In the genomic region with DNA sequence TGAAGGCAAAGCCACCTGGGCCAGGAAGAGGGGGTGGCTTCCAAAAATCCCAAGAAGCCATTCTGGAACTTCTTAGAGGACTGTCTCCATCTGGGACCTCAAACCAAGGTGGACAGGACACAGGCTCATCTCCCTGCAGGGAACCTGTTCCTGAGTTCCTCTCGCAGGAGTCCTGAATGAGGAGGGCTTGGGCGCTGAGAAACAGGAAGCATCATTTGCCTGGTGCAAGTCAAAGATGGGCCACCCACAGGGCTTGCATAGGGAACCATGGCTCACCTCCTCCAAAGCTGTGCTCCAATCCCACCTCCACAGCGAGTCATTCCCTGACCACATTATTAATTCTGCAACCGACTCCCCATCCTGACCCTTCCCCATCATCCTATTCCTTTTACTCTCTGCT, we compare ENCODE assay signal across 24 cellular contexts.
"Had no signal": no experiment of that assay in that cellular context is flagged by ENCODE, and none has a peak within 500 bp of the region (broad histone marks: within the 10 kb centered on the region; RNA-seq: fewer than 3 reads in every experiment).

No MANE protein-coding gene starts in this region.

- DNase-seq: activated B cell treated with CpG ODN at 0.5 μM for 24 hours; activated CD4-positive, alpha-beta T cell treated with anti-CD3 and anti-CD28 coated beads for 1 hour; activated CD4-positive, alpha-beta T cell treated with anti-CD3 and anti-CD28 coated beads, Interleukin-2, amount 10 ng/mL, durations not matched to agents 24 days and 14 days; activated CD4-positive, alpha-beta T cell treated with anti-CD3 and anti-CD28 coated beads, Interleukin-2, amount 50 U/mL, for 48 hours; activated CD8-positive, alpha-beta memory T cell treated with anti-CD3 and anti-CD28 coated beads, Interleukin-2, amount 10 ng/mL, durations not matched to agents 7 days and 5 days; activated gamma-delta T cell; activated naive CD4-positive, alpha-beta T cell treated with anti-CD3 and anti-CD28 coated beads, Interleukin-2, amount 10 ng/mL, durations not matched to agents 7 days and 5 days; activated T-cell treated with anti-CD3 and anti-CD28 coated beads for 4 hours; activated T-cell treated with anti-CD3 and anti-CD28 coated beads, Interleukin-2, amount 50 U/mL, for 48 hours; body of pancreas; MG63; NCI-H1105; NCI-H1436; NCI-H1694 treated with DMSO at 0.1 percent for 48 hours; NCI-H2029 treated with DMSO at 0.1 percent for 48 hours; NCI-H510A treated with DMSO at 0.1 percent for 48 hours; NK-92 treated with Interleukin-12 subunit alpha and Interleukin-12 subunit beta, amount 100 ng/mL, for 24 hours; Peyer's patch; SHP77 had no signal

- H3K27ac ChIP-seq: ascending aorta, body of pancreas, Peyer's patch, RWPE1, SJSA1 had no signal

- H3K27me3 ChIP-seq: ascending aorta, body of pancreas, Peyer's patch had no signal

- ATAC-seq: activated CD8-positive, alpha-beta memory T cell treated with anti-CD3 and anti-CD28 coated beads, Interleukin-2, amount 10 ng/mL, durations not matched to agents 7 days and 5 days; activated T-helper 17 cell treated with anti-CD3 and anti-CD28 coated beads, Interleukin-2, amount 50 U/mL, for 72 hours; body of pancreas; SK-N-SH treated with all-trans-retinoic acid at 6 μM for 48 hours had no signal

- H3K4me1 ChIP-seq: ascending aorta, Peyer's patch, SJSA1 had no signal

- H3K9me3 ChIP-seq: ascending aorta, body of pancreas, MG63, Peyer's patch, SJSA1 had no signal

- H3K36me3 ChIP-seq: ascending aorta, MG63, Peyer's patch, SJSA1 had no signal

- H3K4me3 ChIP-seq: ascending aorta, body of pancreas, MG63, Peyer's patch, SJSA1 had no signal
